In genomic region chr22:29799217-29799680, GRCh38 we compare ENCODE assay signal across 1 cellular context.
TF ChIP-seq lines count a peak whose summit lies in the region.

No MANE protein-coding gene starts in this region.

TF ChIP-seq in HepG2, 621 proteins besides CTCF, POLR2A, EP300 and RAD21 (continued from another document and continues in another):
- TF ChIP-seq THAP7 (CRISPR knock-in tag; IDR thresholded peaks at IDR 0.05) = no peak
- TF ChIP-seq ZNF468 (CRISPR knock-in tag; IDR thresholded peaks at IDR 0.05) = no peak
- TF ChIP-seq ZGPAT (CRISPR knock-in tag; IDR thresholded peaks at IDR 0.05) = peak; percentile 90
- no peak for TF ChIP-seq ZNF503 (CRISPR knock-in tag; IDR thresholded peaks at IDR 0.05)
- no peak for TF ChIP-seq ZNF160 (CRISPR knock-in tag; IDR thresholded peaks at IDR 0.05)
- TF ChIP-seq ZFP36L2 (CRISPR knock-in tag; IDR thresholded peaks at IDR 0.05) = no peak
- no peak for TF ChIP-seq NKX3-1 (CRISPR knock-in tag; IDR thresholded peaks at IDR 0.05)
- no peak for TF ChIP-seq ZNF260 (CRISPR knock-in tag; IDR thresholded peaks at IDR 0.05; ENCODE audit: borderline replicate concordance, low read depth)
- TF ChIP-seq, protein P1, sequence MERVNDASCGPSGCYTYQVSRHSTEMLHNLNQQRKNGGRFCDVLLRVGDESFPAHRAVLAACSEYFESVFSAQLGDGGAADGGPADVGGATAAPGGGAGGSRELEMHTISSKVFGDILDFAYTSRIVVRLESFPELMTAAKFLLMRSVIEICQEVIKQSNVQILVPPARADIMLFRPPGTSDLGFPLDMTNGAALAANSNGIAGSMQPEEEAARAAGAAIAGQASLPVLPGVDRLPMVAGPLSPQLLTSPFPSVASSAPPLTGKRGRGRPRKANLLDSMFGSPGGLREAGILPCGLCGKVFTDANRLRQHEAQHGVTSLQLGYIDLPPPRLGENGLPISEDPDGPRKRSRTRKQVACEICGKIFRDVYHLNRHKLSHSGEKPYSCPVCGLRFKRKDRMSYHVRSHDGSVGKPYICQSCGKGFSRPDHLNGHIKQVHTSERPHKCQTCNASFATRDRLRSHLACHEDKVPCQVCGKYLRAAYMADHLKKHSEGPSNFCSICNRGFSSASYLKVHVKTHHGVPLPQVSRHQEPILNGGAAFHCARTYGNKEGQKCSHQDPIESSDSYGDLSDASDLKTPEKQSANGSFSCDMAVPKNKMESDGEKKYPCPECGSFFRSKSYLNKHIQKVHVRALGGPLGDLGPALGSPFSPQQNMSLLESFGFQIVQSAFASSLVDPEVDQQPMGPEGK (CRISPR knock-in tag; IDR thresholded peaks at IDR 0.05) = peak; percentile 41; the same call in 1 of the 2 replicates
- TF ChIP-seq SRY (CRISPR knock-in tag; IDR thresholded peaks at IDR 0.05) = no peak
- TF ChIP-seq FOSL1 (CRISPR knock-in tag; IDR thresholded peaks at IDR 0.05; ENCODE audit: borderline replicate concordance) = peak; percentile 65
- TF ChIP-seq, protein P2, sequence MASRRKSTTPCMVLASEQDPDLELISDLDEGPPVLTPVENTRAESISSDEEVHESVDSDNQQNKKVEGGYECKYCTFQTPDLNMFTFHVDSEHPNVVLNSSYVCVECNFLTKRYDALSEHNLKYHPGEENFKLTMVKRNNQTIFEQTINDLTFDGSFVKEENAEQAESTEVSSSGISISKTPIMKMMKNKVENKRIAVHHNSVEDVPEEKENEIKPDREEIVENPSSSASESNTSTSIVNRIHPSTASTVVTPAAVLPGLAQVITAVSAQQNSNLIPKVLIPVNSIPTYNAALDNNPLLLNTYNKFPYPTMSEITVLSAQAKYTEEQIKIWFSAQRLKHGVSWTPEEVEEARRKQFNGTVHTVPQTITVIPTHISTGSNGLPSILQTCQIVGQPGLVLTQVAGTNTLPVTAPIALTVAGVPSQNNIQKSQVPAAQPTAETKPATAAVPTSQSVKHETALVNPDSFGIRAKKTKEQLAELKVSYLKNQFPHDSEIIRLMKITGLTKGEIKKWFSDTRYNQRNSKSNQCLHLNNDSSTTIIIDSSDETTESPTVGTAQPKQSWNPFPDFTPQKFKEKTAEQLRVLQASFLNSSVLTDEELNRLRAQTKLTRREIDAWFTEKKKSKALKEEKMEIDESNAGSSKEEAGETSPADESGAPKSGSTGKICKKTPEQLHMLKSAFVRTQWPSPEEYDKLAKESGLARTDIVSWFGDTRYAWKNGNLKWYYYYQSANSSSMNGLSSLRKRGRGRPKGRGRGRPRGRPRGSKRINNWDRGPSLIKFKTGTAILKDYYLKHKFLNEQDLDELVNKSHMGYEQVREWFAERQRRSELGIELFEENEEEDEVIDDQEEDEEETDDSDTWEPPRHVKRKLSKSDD (CRISPR knock-in tag; IDR thresholded peaks at IDR 0.05; ENCODE audit: low read depth) = no peak
- no peak for TF ChIP-seq HIVEP1 (CRISPR knock-in tag; IDR thresholded peaks at IDR 0.05)
- TF ChIP-seq BCL6 (CRISPR knock-in tag; IDR thresholded peaks at IDR 0.05) = no peak
- no peak for TF ChIP-seq DMTF1 (CRISPR knock-in tag; IDR thresholded peaks at IDR 0.05)
- TF ChIP-seq NR1H2 (CRISPR knock-in tag; IDR thresholded peaks at IDR 0.05; ENCODE audit: borderline replicate concordance, low read depth) = no peak
- TF ChIP-seq, protein P3, sequence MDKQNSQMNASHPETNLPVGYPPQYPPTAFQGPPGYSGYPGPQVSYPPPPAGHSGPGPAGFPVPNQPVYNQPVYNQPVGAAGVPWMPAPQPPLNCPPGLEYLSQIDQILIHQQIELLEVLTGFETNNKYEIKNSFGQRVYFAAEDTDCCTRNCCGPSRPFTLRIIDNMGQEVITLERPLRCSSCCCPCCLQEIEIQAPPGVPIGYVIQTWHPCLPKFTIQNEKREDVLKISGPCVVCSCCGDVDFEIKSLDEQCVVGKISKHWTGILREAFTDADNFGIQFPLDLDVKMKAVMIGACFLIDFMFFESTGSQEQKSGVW (CRISPR knock-in tag; IDR thresholded peaks at IDR 0.05; ENCODE audit: borderline replicate concordance) = no peak
- TF ChIP-seq, protein P4, sequence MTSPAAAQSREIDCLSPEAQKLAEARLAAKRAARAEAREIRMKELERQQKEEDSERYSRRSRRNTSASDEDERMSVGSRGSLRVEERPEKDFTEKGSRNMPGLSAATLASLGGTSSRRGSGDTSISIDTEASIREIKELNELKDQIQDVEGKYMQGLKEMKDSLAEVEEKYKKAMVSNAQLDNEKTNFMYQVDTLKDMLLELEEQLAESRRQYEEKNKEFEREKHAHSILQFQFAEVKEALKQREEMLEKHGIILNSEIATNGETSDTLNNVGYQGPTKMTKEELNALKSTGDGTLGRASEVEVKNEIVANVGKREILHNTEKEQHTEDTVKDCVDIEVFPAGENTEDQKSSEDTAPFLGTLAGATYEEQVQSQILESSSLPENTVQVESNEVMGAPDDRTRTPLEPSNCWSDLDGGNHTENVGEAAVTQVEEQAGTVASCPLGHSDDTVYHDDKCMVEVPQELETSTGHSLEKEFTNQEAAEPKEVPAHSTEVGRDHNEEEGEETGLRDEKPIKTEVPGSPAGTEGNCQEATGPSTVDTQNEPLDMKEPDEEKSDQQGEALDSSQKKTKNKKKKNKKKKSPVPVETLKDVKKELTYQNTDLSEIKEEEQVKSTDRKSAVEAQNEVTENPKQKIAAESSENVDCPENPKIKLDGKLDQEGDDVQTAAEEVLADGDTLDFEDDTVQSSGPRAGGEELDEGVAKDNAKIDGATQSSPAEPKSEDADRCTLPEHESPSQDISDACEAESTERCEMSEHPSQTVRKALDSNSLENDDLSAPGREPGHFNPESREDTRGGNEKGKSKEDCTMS (CRISPR knock-in tag; conservative IDR thresholded peaks at IDR 0.05) = no peak
- TF ChIP-seq EED (CRISPR knock-in tag; IDR thresholded peaks at IDR 0.05) = no peak
- no peak for TF ChIP-seq ZNF276 (CRISPR knock-in tag; IDR thresholded peaks at IDR 0.05; ENCODE audit: low read depth)
- no peak for TF ChIP-seq ZNF264 (CRISPR knock-in tag; IDR thresholded peaks at IDR 0.05)
- TF ChIP-seq ZNF326 (CRISPR knock-in tag; IDR thresholded peaks at IDR 0.05; ENCODE audit: borderline replicate concordance) = no peak
- TF ChIP-seq ZEB1 (IDR thresholded peaks at IDR 0.05; ENCODE audit: insufficient replicate concordance, low read depth) = no peak
- TF ChIP-seq FOXM1 (CRISPR knock-in tag; IDR thresholded peaks at IDR 0.05) = no peak
- TF ChIP-seq RBFOX2 (IDR thresholded peaks at IDR 0.05; ENCODE audit: low read depth, low read length) = no peak
- TF ChIP-seq ZNF839 (CRISPR knock-in tag; IDR thresholded peaks at IDR 0.05; ENCODE audit: borderline replicate concordance) = no peak
- TF ChIP-seq, protein P5, sequence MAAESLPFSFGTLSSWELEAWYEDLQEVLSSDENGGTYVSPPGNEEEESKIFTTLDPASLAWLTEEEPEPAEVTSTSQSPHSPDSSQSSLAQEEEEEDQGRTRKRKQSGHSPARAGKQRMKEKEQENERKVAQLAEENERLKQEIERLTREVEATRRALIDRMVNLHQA (CRISPR knock-in tag; IDR thresholded peaks at IDR 0.05) = no peak
- no peak for TF ChIP-seq MTA3 (CRISPR knock-in tag; IDR thresholded peaks at IDR 0.05)
- no peak for TF ChIP-seq NCOR1 (IDR thresholded peaks at IDR 0.05; ENCODE audit: borderline replicate concordance, low read length)
- TF ChIP-seq ZBTB20 (CRISPR knock-in tag; IDR thresholded peaks at IDR 0.05; ENCODE audit: borderline replicate concordance, low read depth) = no peak
- TF ChIP-seq CENPX (CRISPR knock-in tag; IDR thresholded peaks at IDR 0.05) = no peak
- no peak for TF ChIP-seq HOXA7 (CRISPR knock-in tag; IDR thresholded peaks at IDR 0.05)
- no peak for TF ChIP-seq ZNF550 (CRISPR knock-in tag; IDR thresholded peaks at IDR 0.05; ENCODE audit: borderline replicate concordance)
- peak; percentile 68; the same call in 1 of the 2 replicates for TF ChIP-seq ZNF12 (CRISPR knock-in tag; IDR thresholded peaks at IDR 0.05)
- TF ChIP-seq MTA1 (CRISPR knock-in tag; IDR thresholded peaks at IDR 0.05; ENCODE audit: borderline replicate concordance) = peak; percentile 65; the same call in 1 of the 2 replicates
- no peak for TF ChIP-seq SMARCE1 (IDR thresholded peaks at IDR 0.05; ENCODE audit: borderline replicate concordance)
- peak; percentile 41; the same call in 1 of the 2 replicates for TF ChIP-seq ZNF639 (CRISPR knock-in tag; conservative IDR thresholded peaks at IDR 0.05)
- no peak for TF ChIP-seq MATR3 (CRISPR knock-in tag; IDR thresholded peaks at IDR 0.05)
- no peak for TF ChIP-seq NFIC (IDR thresholded peaks at IDR 0.05; ENCODE audit: low read length)
